17 cellular contexts compared by ENCODE assay signal in the genomic region with DNA sequence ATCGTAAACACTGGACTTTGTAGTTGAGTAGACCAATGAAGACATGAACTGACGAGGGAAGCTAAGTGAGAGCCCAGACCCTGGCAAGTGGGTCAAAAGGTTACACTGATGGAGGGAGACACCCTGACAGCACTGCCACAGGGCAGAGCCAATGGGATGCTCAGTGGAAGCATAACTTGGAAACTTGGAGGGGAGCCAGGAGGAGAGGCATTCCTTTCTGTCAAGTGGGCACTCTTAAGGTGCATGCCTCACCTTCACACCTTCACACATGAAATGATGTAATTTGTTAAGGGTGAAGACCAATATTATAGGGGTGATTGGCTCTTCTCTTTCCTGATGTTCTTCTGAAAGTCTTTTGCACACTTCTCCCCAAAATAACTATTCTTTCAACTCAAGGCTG.
"Had no signal": no experiment of that assay in that cellular context is flagged by ENCODE, and none has a peak within 500 bp of the region (broad histone marks: within the 10 kb centered on the region; RNA-seq: fewer than 3 reads in every experiment).

No MANE protein-coding gene starts in this region.

- H3K36me3 ChIP-seq: ovary, right atrium auricular region had no signal

- H3K27ac ChIP-seq: dorsolateral prefrontal cortex, hepatocyte, ovary, right atrium auricular region, tibial nerve had no signal

- H3K4me3 Mint-ChIP-seq: natural killer cell; neural crest cell; stimulated activated effector memory CD8-positive, alpha-beta T cell treated with anti-CD3 and anti-CD28 coated beads, Interleukin-12 subunit alpha, Interleukin-12 subunit beta, amount 100 ng/mL, for 72 hours; stimulated activated naive CD8-positive, alpha-beta T cell treated with anti-CD3 and anti-CD28 coated beads, Interleukin-15, Interleukin-2, amounts not matched to agents 100 ng/mL and 50 ng/mL, for 24 hours had no signal

- H3K9me3 Mint-ChIP-seq: natural killer cell; neural crest cell; stimulated activated effector memory CD8-positive, alpha-beta T cell treated with anti-CD3 and anti-CD28 coated beads, Interleukin-12 subunit alpha, Interleukin-12 subunit beta, amount 100 ng/mL, for 72 hours; stimulated activated naive CD8-positive, alpha-beta T cell treated with anti-CD3 and anti-CD28 coated beads, Interleukin-15, Interleukin-2, amounts not matched to agents 100 ng/mL and 50 ng/mL, for 24 hours had no signal

- H3K4me1 Mint-ChIP-seq: stimulated activated effector memory CD8-positive, alpha-beta T cell treated with anti-CD3 and anti-CD28 coated beads, Interleukin-12 subunit alpha, Interleukin-12 subunit beta, amount 100 ng/mL, for 72 hours had no signal

- H3K9me3 ChIP-seq: ovary, right atrium auricular region, tibial nerve had no signal

- H3K27me3 Mint-ChIP-seq: stimulated activated naive CD8-positive, alpha-beta T cell treated with anti-CD3 and anti-CD28 coated beads, Interleukin-15, Interleukin-2, amounts not matched to agents 100 ng/mL and 50 ng/mL, for 24 hours had no signal

- H3K4me3 ChIP-seq: dorsolateral prefrontal cortex, hepatocyte, ovary, right atrium auricular region, tibial nerve had no signal

- FAIRE-seq: small intestine had no signal

- H3K27ac Mint-ChIP-seq: natural killer cell; stimulated activated effector memory CD8-positive, alpha-beta T cell treated with anti-CD3 and anti-CD28 coated beads, Interleukin-12 subunit alpha, Interleukin-12 subunit beta, amount 100 ng/mL, for 72 hours; stimulated activated naive CD8-positive, alpha-beta T cell treated with anti-CD3 and anti-CD28 coated beads, Interleukin-15, Interleukin-2, amounts not matched to agents 100 ng/mL and 50 ng/mL, for 24 hours had no signal

- ATAC-seq: stimulated activated effector memory CD8-positive, alpha-beta T cell treated with anti-CD3 and anti-CD28 coated beads, Interleukin-12 subunit alpha, Interleukin-12 subunit beta, amount 100 ng/mL, for 72 hours had no signal

- DNase-seq: cortex of kidney; dorsolateral prefrontal cortex; effector CD8-positive, alpha-beta T cell; head of caudate nucleus; left colon; natural killer cell; nucleus accumbens; ovary; stimulated activated CD4-positive, alpha-beta T cell treated with anti-CD3 and anti-CD28 coated beads, Interleukin-2, amount 100 ng/mL, for 48 hours; stimulated activated CD8-positive, alpha-beta memory T cell treated with anti-CD3 and anti-CD28 coated beads, Interleukin-4, amount 100 ng/mL, for 48 hours had no signal

- H3K36me3 Mint-ChIP-seq: natural killer cell; stimulated activated effector memory CD8-positive, alpha-beta T cell treated with anti-CD3 and anti-CD28 coated beads, Interleukin-12 subunit alpha, Interleukin-12 subunit beta, amount 100 ng/mL, for 72 hours had no signal
